ENCODE assay signal across 9 cellular contexts in the genomic region with DNA sequence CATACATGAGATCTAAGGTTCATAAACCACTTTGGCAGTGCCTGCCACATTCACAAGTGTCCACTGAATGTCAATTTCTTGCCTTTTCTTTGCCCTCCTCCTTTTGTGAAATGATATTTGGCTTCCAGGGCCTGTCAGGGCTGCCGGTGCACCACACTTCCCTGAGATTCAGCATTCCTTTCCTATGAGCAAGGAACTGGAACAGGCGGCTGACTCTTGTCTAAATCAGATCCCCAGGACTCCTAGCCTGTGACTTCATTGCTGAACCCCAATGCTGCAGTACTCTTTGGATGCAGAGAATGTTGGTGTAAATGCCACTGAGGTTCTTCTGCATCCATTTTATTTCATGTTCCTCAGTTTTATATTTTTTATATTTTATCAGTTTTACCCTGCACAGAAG.
DNase-seq lines count a peak whose midpoint lies in the region; ATAC-seq and TF ChIP-seq lines count a peak whose summit lies in the region.
"Had no signal": no experiment of that assay in that cellular context is flagged by ENCODE, and none has a peak within 500 bp of the region (broad histone marks: within the 10 kb centered on the region; RNA-seq: fewer than 3 reads in every experiment).

No MANE protein-coding gene starts in this region.

- no peaks in the 10 kb centered on the region for H3K27me3 Mint-ChIP-seq in Calu3 (ENCODE audit: unreplicated experiment)
- no peaks in the 10 kb centered on the region for H3K27me3 Mint-ChIP-seq in natural killer cell treated with Interleukin-12 subunit alpha and Interleukin-12 subunit beta and Interleukin-15 and Interleukin-18, amount 100 ng/mL, for 72 hours

- H3K27ac ChIP-seq in mesodermal cell (ENCODE audit: low read depth, low read length, severe bottlenecking) (peak overlapping the region; percentile 77), testis (no peak overlapping the region)
- H3K27ac ChIP-seq: WERI-Rb-1 had no signal

- ATAC-seq in natural killer cell treated with Interleukin-12 subunit alpha and Interleukin-12 subunit beta and Interleukin-15 and Interleukin-18, amount 100 ng/mL, for 72 hours, result no peak

- intact Hi-C loops in Calu3 (cut with micrococcal nuclease; ENCODE audit: unreplicated experiment), result no loop called here
- intact Hi-C loops in testis (cut with DNase I; ENCODE audit: low total_unique reads), result no loop called here

- H3K4me1 ChIP-seq in mesodermal cell (ENCODE audit: control insufficient read depth, insufficient read depth, low read length, poor library complexity, severe bottlenecking), result peaks cover 40% of the 10 kb centered on the region
- H3K4me1 ChIP-seq in testis, result peaks cover 10% of the 10 kb centered on the region

- CTCF ChIA-PET in Calu3 (lab: Charles Lee), result no interaction called here

- H3K36me3 ChIP-seq in MG63 (no peaks in the 10 kb centered on the region), mesodermal cell (ENCODE audit: control insufficient read depth, insufficient read depth, low read length) (no peaks in the 10 kb centered on the region), testis (ENCODE audit: low read depth, missing control alignments) (no peaks in the 10 kb centered on the region)
- H3K36me3 ChIP-seq: WERI-Rb-1 had no signal

- no TSS peak for BruUV-seq in Calu3 (replicated peaks; lab: Mats Ljungman, UMichigan)

- DNase-seq in Calu3 (peak; percentile 41), MG63 (peak; percentile 73), dermis blood vessel endothelial cell (peak; percentile 54), NCI-H146 (lab: John Stamatoyannopoulos, UW) (no peak), SW480 (ENCODE audit: low spot score) (no peak), testis (no peak)
- no peak for DNase-seq in natural killer cell treated with Interleukin-12 subunit alpha and Interleukin-12 subunit beta and Interleukin-15 and Interleukin-18, amount 100 ng/mL, for 72 hours (ENCODE audit: low spot score)
- DNase-seq: WERI-Rb-1 had no signal

- H3K27me3 ChIP-seq in MG63 (no peaks in the 10 kb centered on the region), testis (no peaks in the 10 kb centered on the region)

- 30 to 37% methylated on average over 2 of the region's 2 CpGs for WGBS in mesodermal cell (ENCODE audit: insufficient coverage in 2 of 2), 2 experiments
- WGBS in testis, 2 donors, result 59 to 76% methylated on average over 2 of the region's 2 CpGs

- TF ChIP-seq POLR2A in testis (IDR thresholded peaks at IDR 0.05), result no peak

- H3K9me3 ChIP-seq in MG63, result no peaks in the 10 kb centered on the region
- H3K9me3 ChIP-seq in mesodermal cell (ENCODE audit: control insufficient read depth, low read length), result no peaks in the 10 kb centered on the region
- no peaks in the 10 kb centered on the region for H3K9me3 ChIP-seq in testis

- TF ChIP-seq CTCF in Calu3 (IDR thresholded peaks at IDR 0.05; ENCODE audit: unreplicated experiment) (no peak), testis (IDR thresholded peaks at IDR 0.05) (no peak)

- H3K9me3 Mint-ChIP-seq in Calu3 (ENCODE audit: low read depth, unreplicated experiment), result no peaks in the 10 kb centered on the region
- H3K9me3 Mint-ChIP-seq in natural killer cell treated with Interleukin-12 subunit alpha and Interleukin-12 subunit beta and Interleukin-15 and Interleukin-18, amount 100 ng/mL, for 72 hours, result no peaks in the 10 kb centered on the region

- H3K27ac Mint-ChIP-seq in Calu3 (ENCODE audit: unreplicated experiment), result peak overlapping the region; percentile 84
- H3K27ac Mint-ChIP-seq in natural killer cell treated with Interleukin-12 subunit alpha and Interleukin-12 subunit beta and Interleukin-15 and Interleukin-18, amount 100 ng/mL, for 72 hours, result peak overlapping the region in 1 of 2 donors; percentile 60

- H3K4me3 ChIP-seq in MG63, result no peak overlapping the region
- no peak overlapping the region for H3K4me3 ChIP-seq in mesodermal cell (ENCODE audit: extremely low read depth, insufficient read depth, low read length, poor library complexity, severe bottlenecking)
- no peak overlapping the region for H3K4me3 ChIP-seq in testis

- no peak overlapping the region for H3K4me3 Mint-ChIP-seq in Calu3 (ENCODE audit: low read depth, unreplicated experiment)
- no peak overlapping the region for H3K4me3 Mint-ChIP-seq in natural killer cell treated with Interleukin-12 subunit alpha and Interleukin-12 subunit beta and Interleukin-15 and Interleukin-18, amount 100 ng/mL, for 72 hours

- peaks cover 8% of the 10 kb centered on the region for H3K4me1 Mint-ChIP-seq in Calu3 (ENCODE audit: low read depth, unreplicated experiment)
- peaks cover 36 to 42% of the 10 kb centered on the region in 2 donors for H3K4me1 Mint-ChIP-seq in natural killer cell treated with Interleukin-12 subunit alpha and Interleukin-12 subunit beta and Interleukin-15 and Interleukin-18, amount 100 ng/mL, for 72 hours (ENCODE audit: low read depth in 2 of 2)

- H3K36me3 Mint-ChIP-seq in Calu3 (ENCODE audit: insufficient read depth, unreplicated experiment), result peaks cover 5% of the 10 kb centered on the region
- H3K36me3 Mint-ChIP-seq in natural killer cell treated with Interleukin-12 subunit alpha and Interleukin-12 subunit beta and Interleukin-15 and Interleukin-18, amount 100 ng/mL, for 72 hours, result no peaks in the 10 kb centered on the region

Comparison
In these comparisons a context has a peak if more than half of its experiments do, and no peak if none do; other contexts are left out.
1. DNase-seq: peak in Calu3 (single experiment), MG63 (single experiment) and dermis blood vessel endothelial cell (single experiment); none in NCI-H146 (single experiment), SW480 (single experiment), natural killer cell treated with Interleukin-12 subunit alpha and Interleukin-12 subunit beta and Interleukin-15 and Interleukin-18, amount 100 ng/mL, for 72 hours (single experiment) and testis (single experiment).